9 cellular contexts compared by ENCODE assay signal in the genomic region with DNA sequence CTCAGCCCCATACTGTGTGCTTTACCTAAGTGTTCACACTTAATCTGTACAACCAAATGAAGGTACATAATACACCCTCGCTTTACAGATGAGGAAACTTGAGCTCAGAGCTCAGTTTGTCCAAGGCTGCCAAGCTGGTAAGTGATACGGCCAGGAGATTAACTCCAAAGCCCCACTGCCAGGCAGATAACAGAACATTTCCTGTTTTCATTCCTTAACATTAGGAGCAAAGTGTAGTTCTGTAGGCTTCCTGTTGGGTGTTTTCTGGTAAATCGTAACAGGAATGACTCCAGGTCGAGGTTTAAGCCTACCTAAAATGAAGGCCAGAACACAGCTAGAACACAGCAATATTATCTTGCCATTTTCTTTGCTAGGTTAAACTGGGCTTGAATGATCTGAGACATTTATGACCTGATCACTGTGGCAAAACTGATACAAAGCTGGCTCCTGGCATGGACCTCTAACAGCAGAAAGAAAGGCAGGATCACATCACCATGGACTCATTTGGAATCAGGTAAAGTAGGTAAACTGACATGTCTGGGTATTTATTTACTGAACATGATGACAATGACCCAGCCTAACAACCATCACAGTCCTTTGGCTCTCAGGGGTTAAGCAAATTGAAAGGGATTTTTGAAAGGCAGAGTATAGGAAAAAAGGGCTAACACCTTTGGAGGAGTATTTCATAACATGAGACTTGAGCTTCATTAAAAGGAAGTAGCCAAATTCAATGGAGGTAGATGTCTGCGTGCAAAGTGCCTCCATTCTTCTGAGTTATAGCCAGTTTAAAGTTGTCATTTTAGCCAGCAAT. TPM values are rescaled to one million over a fixed set of nuclear protein-coding genes. Genes with fewer than 3 reads are reported as not detected.
DNase-seq lines count a peak whose midpoint lies in the region; ATAC-seq, FAIRE-seq and TF ChIP-seq lines count a peak whose summit lies in the region.
"Had no signal": no experiment of that assay in that cellular context is flagged by ENCODE, and none has a peak within 500 bp of the region (broad histone marks: within the 10 kb centered on the region; RNA-seq: fewer than 3 reads in every experiment).

No MANE protein-coding gene starts in this region.

- peaks cover 5% of the 10 kb centered on the region for H3K36me3 ChIP-seq in bronchial epithelial cell (ENCODE audit: control insufficient read depth, insufficient read depth, low read length)

- ATAC-seq in GM18519 (IDR thresholded peaks at IDR 0.05; ENCODE audit: low FRiP score, unreplicated experiment) = no peak

- no peak overlapping the region for H3K4me3 ChIP-seq in bronchial epithelial cell (ENCODE audit: low read depth, low read length)

- DNase-seq in CD1c-positive myeloid dendritic cell (ENCODE audit: extremely low spot score) (peak; percentile 40), HuH-7 (ENCODE audit: low spot score) (peak; percentile 20), bronchial epithelial cell (ENCODE audit: low read depth) (peak; percentile 46), mucosa of gallbladder (ENCODE audit: low spot score) (peak; percentile 14), midbrain (lab: John Stamatoyannopoulos, UW) (no peak), NCI-H1417 treated with DMSO at 0.1 percent for 48 hours (lab: John Stamatoyannopoulos, UW) (no peak), T-helper 9 cell (no peak)
- DNase-seq: cortex of kidney had no signal

- FAIRE-seq in bronchial epithelial cell (lab: Jason Lieb, UNC) = no peak

- peak; percentile 1 for TF ChIP-seq CTCF in bronchial epithelial cell (IDR thresholded peaks at IDR 0.05; ENCODE audit: insufficient read depth, low read length, severe bottlenecking)

- H3K27me3 ChIP-seq in bronchial epithelial cell (ENCODE audit: control insufficient read depth, insufficient read depth, low read length) = no peaks in the 10 kb centered on the region

RNA-seq across cellular contexts. Expression of a gene that starts 3.9 kb away (rescaled TPM):
- total RNA-seq in bronchial epithelial cell = 66.6 and 74.2 TPM in 2 replicates
- total RNA-seq in mucosa of gallbladder = 56.0 TPM

Comparison
In these comparisons a context has a peak if more than half of its experiments do, and no peak if none do; other contexts are left out.
1. DNase-seq: peak in CD1c-positive myeloid dendritic cell (single experiment), HuH-7 (single experiment), bronchial epithelial cell (single experiment) and mucosa of gallbladder (single experiment); none in midbrain (single experiment), NCI-H1417 treated with DMSO at 0.1 percent for 48 hours (single experiment) and T-helper 9 cell (single experiment).